ENCODE assay signal across 23 cellular contexts in the genomic region with DNA sequence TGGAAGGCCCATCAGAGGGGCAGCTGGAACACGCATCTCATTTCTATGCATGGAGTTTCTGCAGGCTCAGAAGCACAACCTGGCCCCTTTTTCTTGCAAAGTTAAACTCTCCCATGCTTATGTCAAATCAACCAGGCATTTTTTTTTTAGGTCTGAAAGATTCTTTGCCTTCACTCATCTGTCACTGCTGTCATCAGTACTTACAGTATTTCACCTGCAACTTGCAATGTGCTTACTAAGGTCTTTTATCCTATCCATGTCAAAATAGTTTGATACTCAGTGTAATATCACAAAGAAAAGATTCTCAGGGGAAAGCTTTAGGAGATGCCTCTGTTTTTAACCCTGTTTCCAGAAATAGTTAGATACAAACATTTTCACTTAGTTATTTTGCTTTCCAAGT.
DNase-seq lines count a peak whose midpoint lies in the region; ATAC-seq and TF ChIP-seq lines count a peak whose summit lies in the region.
"Had no signal": no experiment of that assay in that cellular context is flagged by ENCODE, and none has a peak within 500 bp of the region (broad histone marks: within the 10 kb centered on the region; RNA-seq: fewer than 3 reads in every experiment).

No MANE protein-coding gene starts in this region.

- no peaks in the 10 kb centered on the region for H3K36me3 Mint-ChIP-seq in nephron (ENCODE audit: low read depth)
- H3K36me3 Mint-ChIP-seq: CD4-positive, CD25-positive, alpha-beta regulatory T cell; CD8-positive, alpha-beta T cell had no signal

- H3K4me3 ChIP-seq in left ventricle myocardium inferior (no peak overlapping the region), heart right ventricle (no peak overlapping the region), osteoblast (ENCODE audit: insufficient read depth, low read length) (no peak overlapping the region)
- H3K4me3 ChIP-seq in BLaER1 treated with 17β-estradiol and CSF1 and Interleukin-3, amounts not matched to agents 10 nM and 100 nM: no peak overlapping the region
- H3K4me3 ChIP-seq: GM12878, HAP-1 had no signal

- H3K4me2 ChIP-seq in BLaER1 treated with 17β-estradiol and CSF1 and Interleukin-3, amounts not matched to agents 10 nM and 100 nM: peak overlapping the region in 9 of 11 experiments; percentile 63 to 85 (median 80); a peak in 16 of 22 replicates
- no peak overlapping the region for H3K4me2 ChIP-seq in osteoblast (ENCODE audit: insufficient read depth, low read length)

- no peak for TF ChIP-seq CTCF in left ventricle myocardium inferior (IDR thresholded peaks at IDR 0.05; ENCODE audit: borderline replicate concordance)
- TF ChIP-seq CTCF in heart right ventricle (IDR thresholded peaks at IDR 0.05): no peak
- no peak for TF ChIP-seq CTCF in nephron (IDR thresholded peaks at IDR 0.05; ENCODE audit: unreplicated experiment in 3 of 3)
- TF ChIP-seq CTCF in osteoblast (IDR thresholded peaks at IDR 0.05; ENCODE audit: extremely low read depth, low read depth, low read length): no peak

- H2AFZ ChIP-seq in osteoblast (ENCODE audit: low read length): no peak overlapping the region

- H3K4me1 ChIP-seq in left ventricle myocardium inferior (peaks cover 29% of the 10 kb centered on the region), heart right ventricle (peaks cover 0 to 23% (median 0%) of the 10 kb centered on the region in 9 donors), osteoblast (ENCODE audit: insufficient read depth, low read length) (no peaks in the 10 kb centered on the region)
- peaks cover 24 to 90% (median 74%) of the 10 kb centered on the region in 10 experiments for H3K4me1 ChIP-seq in BLaER1 treated with 17β-estradiol and CSF1 and Interleukin-3, amounts not matched to agents 10 nM and 100 nM
- H3K4me1 ChIP-seq: BE2C, Caco-2, HAP-1 had no signal

- ATAC-seq in heart right ventricle: no peak
- ATAC-seq in GM21576 (IDR thresholded peaks at IDR 0.05; ENCODE audit: unreplicated experiment): no peak
- ATAC-seq in GM19397 (IDR thresholded peaks at IDR 0.05; ENCODE audit: unreplicated experiment): no peak
- ATAC-seq: CD8-positive, alpha-beta T cell; GM12878 had no signal

- H3K79me2 ChIP-seq in osteoblast (ENCODE audit: insufficient read depth, low read length): no peaks in the 10 kb centered on the region

- peak overlapping the region; percentile 17 to 81 (median 80) for H3K27ac Mint-ChIP-seq in nephron
- H3K27ac Mint-ChIP-seq: CD4-positive, CD25-positive, alpha-beta regulatory T cell; CD8-positive, alpha-beta T cell; HFFc6 had no signal

- H3K36me3 ChIP-seq in left ventricle myocardium inferior (no peaks in the 10 kb centered on the region), heart right ventricle (no peaks in the 10 kb centered on the region), osteoblast (ENCODE audit: insufficient read depth, low read length) (no peaks in the 10 kb centered on the region)
- H3K36me3 ChIP-seq in BLaER1 treated with 17β-estradiol and CSF1 and Interleukin-3, amounts not matched to agents 10 nM and 100 nM: no peaks in the 10 kb centered on the region
- H3K36me3 ChIP-seq: BE2C, HAP-1 had no signal

- H3K27me3 Mint-ChIP-seq in nephron (ENCODE audit: low read depth): peaks cover 59% of the 10 kb centered on the region
- H3K27me3 Mint-ChIP-seq: CD4-positive, CD25-positive, alpha-beta regulatory T cell had no signal

- H3K9me3 ChIP-seq in left ventricle myocardium inferior (replicated peaks): no peaks in the 10 kb centered on the region
- H3K9me3 ChIP-seq in heart right ventricle: peaks cover 0 to 4% (median 0%) of the 10 kb centered on the region in 11 donors
- H3K9me3 ChIP-seq in BLaER1 treated with 17β-estradiol and CSF1 and Interleukin-3, amounts not matched to agents 10 nM and 100 nM (replicated peaks in 1 of 11): peaks cover 8 to 40% (median 26%) of the 10 kb centered on the region in 11 experiments; a peak in 20 of 22 replicates
- H3K9me3 ChIP-seq in osteoblast (ENCODE audit: low read depth, low read length): no peaks in the 10 kb centered on the region
- H3K9me3 ChIP-seq: BE2C, Caco-2, HAP-1 had no signal

- DNase-seq in left ventricle myocardium inferior (no peak), heart right ventricle (no peak), osteoblast (ENCODE audit: insufficient read length, low spot score, missing footprints) (peak; percentile 63)
- DNase-seq in stimulated activated CD4-positive, alpha-beta T cell treated with anti-CD3 and anti-CD28 coated beads, Interleukin-15, amount 100 ng/mL, for 24 hours: no peak
- DNase-seq: ACHN; AML-193; BE2C; Caco-2; CD4-positive, CD25-positive, alpha-beta regulatory T cell; CD8-positive, alpha-beta T cell; DMS153; DND-41; GDM1; GOT3; HFFc6 had no signal

- 82 to 83% methylated on average over 1 of the region's 1 CpG for WGBS in heart right ventricle, 2 donors

- H4K20me1 ChIP-seq in BLaER1 treated with 17β-estradiol and CSF1 and Interleukin-3, amounts not matched to agents 10 nM and 100 nM: no peaks in the 10 kb centered on the region
- no peaks in the 10 kb centered on the region for H4K20me1 ChIP-seq in osteoblast (ENCODE audit: insufficient read depth, low read length)

- intact Hi-C loops in left ventricle myocardium inferior (cut with micrococcal nuclease): no loop called here
- intact Hi-C loops in heart right ventricle (cut with DNase I): no loop called here

- H3K9me3 Mint-ChIP-seq in nephron: no peaks in the 10 kb centered on the region
- H3K9me3 Mint-ChIP-seq: CD8-positive, alpha-beta T cell had no signal

- no peaks in the 10 kb centered on the region for H3K27me3 ChIP-seq in left ventricle myocardium inferior (ENCODE audit: low read depth)
- no peaks in the 10 kb centered on the region for H3K27me3 ChIP-seq in heart right ventricle
- H3K27me3 ChIP-seq in BLaER1 treated with 17β-estradiol and CSF1 and Interleukin-3, amounts not matched to agents 10 nM and 100 nM: no peaks in the 10 kb centered on the region; a peak in 1 of 22 replicates
- no peaks in the 10 kb centered on the region for H3K27me3 ChIP-seq in osteoblast (ENCODE audit: insufficient read depth, low read length)
- H3K27me3 ChIP-seq: BE2C had no signal

- peak overlapping the region in 2 of 11 experiments; percentile 71 to 75; a peak in 3 of 22 replicates for H3K9ac ChIP-seq in BLaER1 treated with 17β-estradiol and CSF1 and Interleukin-3, amounts not matched to agents 10 nM and 100 nM

- H3K27ac ChIP-seq in left ventricle myocardium inferior (replicated peaks) (peak overlapping the region; percentile 69), heart right ventricle (no peak overlapping the region), osteoblast (ENCODE audit: low read depth, low read length) (no peak overlapping the region)
- H3K27ac ChIP-seq in BLaER1 treated with 17β-estradiol and CSF1 and Interleukin-3, amounts not matched to agents 10 nM and 100 nM: peak overlapping the region in 5 of 11 experiments; percentile 63 to 85 (median 81); a peak in 9 of 22 replicates
- H3K27ac ChIP-seq: 22Rv1, C4-2B had no signal

- H3K4me1 Mint-ChIP-seq in nephron: peaks cover 47% of the 10 kb centered on the region

- H3K4me3 Mint-ChIP-seq in nephron: peak overlapping the region in 1 of 3 experiments; percentile 24
- H3K4me3 Mint-ChIP-seq: CD4-positive, CD25-positive, alpha-beta regulatory T cell; CD8-positive, alpha-beta T cell; HFFc6 had no signal
